In the genomic region with DNA sequence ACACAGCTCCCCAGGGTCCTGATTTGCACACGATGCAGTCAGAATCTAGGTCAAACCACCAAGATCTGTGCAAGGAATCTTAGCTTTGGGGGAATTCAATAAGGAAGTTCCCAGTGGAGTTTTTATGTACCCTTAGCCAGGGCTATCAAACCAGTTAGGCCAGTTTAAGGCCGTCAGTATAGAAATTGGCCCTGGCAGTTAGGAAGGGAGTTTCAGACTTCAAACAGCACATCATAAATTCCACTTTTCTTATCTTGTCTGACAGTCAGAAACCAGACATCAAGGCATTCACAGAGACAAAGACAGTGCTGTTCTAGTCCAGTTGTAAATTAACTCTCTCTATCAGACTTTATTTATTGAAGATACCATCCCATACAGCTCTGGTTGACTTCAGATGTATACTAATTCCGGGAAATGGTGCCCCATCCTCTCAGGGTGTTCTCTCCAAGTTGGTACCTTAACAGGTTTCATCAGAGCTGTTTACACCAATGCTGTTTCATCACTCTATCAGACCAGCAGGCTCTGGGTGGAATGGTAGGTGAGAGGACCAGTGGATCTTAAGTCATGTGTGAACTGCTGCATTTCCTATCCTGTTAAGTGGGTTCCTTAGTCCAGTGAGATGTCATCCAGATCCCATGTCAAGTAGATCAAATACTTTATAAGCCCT, we compare ENCODE assay signal across 17 cellular contexts.
A peak's percentile ranks its signal among the peaks of the same experiment; 100 is the strongest.
DNase-seq lines count a peak whose midpoint lies in the region; ATAC-seq and TF ChIP-seq lines count a peak whose summit lies in the region.
"Had no signal": no experiment of that assay in that cellular context is flagged by ENCODE, and none has a peak within 500 bp of the region (broad histone marks: within the 10 kb centered on the region; RNA-seq: fewer than 3 reads in every experiment).

No MANE protein-coding gene starts in this region.

- CTCF ChIA-PET in PC-9 (lab: Charles Lee) = no interaction called here

- H3K27ac Mint-ChIP-seq in activated naive CD4-positive, alpha-beta T cell treated with anti-CD3 and anti-CD28 coated beads, Interleukin-2, amount 50 U/mL, for 72 hours = no peak overlapping the region
- H3K27ac Mint-ChIP-seq in activated T-helper 17 cell treated with anti-CD3 and anti-CD28 coated beads, Interleukin-2, amount 50 U/mL, for 72 hours = no peak overlapping the region
- H3K27ac Mint-ChIP-seq: activated CD4-positive, alpha-beta T cell treated with anti-CD3 and anti-CD28 coated beads, Interleukin-2, amount 10 ng/mL, durations not matched to agents 24 days and 14 days; activated T-cell treated with anti-CD3 and anti-CD28 coated beads, Interleukin-2, amount 50 U/mL, for 72 hours; CD4-positive, CD25-positive, alpha-beta regulatory T cell; IgD-negative memory B cell; natural killer cell treated with Interleukin-12 subunit alpha and Interleukin-12 subunit beta and Interleukin-15 and Interleukin-18, amount 100 ng/mL, for 72 hours had no signal

- ATAC-seq in left colon = peak; percentile 76
- no peak for ATAC-seq in GM18498 (IDR thresholded peaks at IDR 0.05; ENCODE audit: unreplicated experiment)
- no peak for ATAC-seq in activated naive CD4-positive, alpha-beta T cell treated with anti-CD3 and anti-CD28 coated beads, Interleukin-2, amount 50 U/mL, for 72 hours
- ATAC-seq in activated T-helper 17 cell treated with anti-CD3 and anti-CD28 coated beads, Interleukin-2, amount 50 U/mL, for 72 hours (replicated peaks) = no peak
- ATAC-seq: activated T-cell treated with anti-CD3 and anti-CD28 coated beads, Interleukin-2, amount 50 U/mL, for 72 hours; gastrocnemius medialis; natural killer cell treated with Interleukin-12 subunit alpha and Interleukin-12 subunit beta and Interleukin-15 and Interleukin-18, amount 100 ng/mL, for 72 hours had no signal

- no peak for TF ChIP-seq EP300 in suprapubic skin (IDR thresholded peaks at IDR 0.05)

- H2AFZ ChIP-seq in PC-9 = no peak overlapping the region; the same call in 1 of the 2 replicates

- no peaks in the 10 kb centered on the region for H3K4me1 Mint-ChIP-seq in activated T-helper 17 cell treated with anti-CD3 and anti-CD28 coated beads, Interleukin-2, amount 50 U/mL, for 72 hours
- H3K4me1 Mint-ChIP-seq: activated CD4-positive, alpha-beta T cell treated with anti-CD3 and anti-CD28 coated beads, Interleukin-2, amount 10 ng/mL, durations not matched to agents 24 days and 14 days; CD4-positive, CD25-positive, alpha-beta regulatory T cell; IgD-negative memory B cell had no signal

- POLR2A ChIA-PET in PC-9 (lab: Charles Lee; ENCODE audit: unreplicated experiment) = no interaction called here

- H3K9me2 ChIP-seq in PC-9 (ENCODE audit: insufficient read depth) = no peaks in the 10 kb centered on the region

- H3K4me3 ChIP-seq in PC-9 (no peak overlapping the region), suprapubic skin (no peak overlapping the region)
- H3K4me3 ChIP-seq: gastrocnemius medialis had no signal

- no peaks in the 10 kb centered on the region for H4K20me1 ChIP-seq in PC-9 (ENCODE audit: insufficient read depth)

- peak overlapping the region; percentile 60 for H3K27ac ChIP-seq in PC-9
- peak overlapping the region; percentile 62 for H3K27ac ChIP-seq in suprapubic skin
- H3K27ac ChIP-seq: gastrocnemius medialis had no signal

- DNase-seq in HPDE6-E6E7 (ENCODE audit: extremely low spot score) (peak; percentile 69), PC-9 (peak; percentile 63 to 80), left colon (peak; percentile 49 to 68), suprapubic skin (ENCODE audit: low spot score in 2 of 2) (no peak)
- no peak for DNase-seq in activated naive CD4-positive, alpha-beta T cell treated with anti-CD3 and anti-CD28 coated beads, Interleukin-2, amount 50 U/mL, for 72 hours (ENCODE audit: low spot score in 2 of 2)
- DNase-seq: activated CD4-positive, alpha-beta T cell treated with anti-CD3 and anti-CD28 coated beads, Interleukin-2, amount 10 ng/mL, durations not matched to agents 24 days and 14 days; activated T-cell treated with anti-CD3 and anti-CD28 coated beads, Interleukin-2, amount 50 U/mL, for 72 hours; anterior cingulate cortex; CD4-positive, CD25-positive, alpha-beta regulatory T cell; effector CD4-positive, alpha-beta T cell; gastrocnemius medialis; kidney glomerular epithelial cell; NCI-H2081 had no signal

- BruUV-seq in PC-9 (replicated peaks; lab: Mats Ljungman, UMichigan) = no TSS peak

- no peaks in the 10 kb centered on the region for H3K27me3 ChIP-seq in PC-9 (ENCODE audit: insufficient read depth, low read depth)
- H3K27me3 ChIP-seq in suprapubic skin = no peaks in the 10 kb centered on the region
- H3K27me3 ChIP-seq: gastrocnemius medialis had no signal

- TF ChIP-seq POLR2A in suprapubic skin (IDR thresholded peaks at IDR 0.05) = no peak

- H3K36me3 ChIP-seq in PC-9 (ENCODE audit: low read depth) (no peaks in the 10 kb centered on the region), suprapubic skin (no peaks in the 10 kb centered on the region)
- H3K36me3 ChIP-seq: gastrocnemius medialis had no signal

- intact Hi-C loops in PC-9 (cut with micrococcal nuclease; ENCODE audit: unreplicated experiment) (no loop called here), left colon (cut with DNase I, micrococcal nuclease) (no loop called here)

- H3K4me1 ChIP-seq in PC-9 (replicated peaks; ENCODE audit: insufficient read depth) (peaks cover 29% of the 10 kb centered on the region), suprapubic skin (peaks cover 15% of the 10 kb centered on the region)
- H3K4me1 ChIP-seq: gastrocnemius medialis had no signal

- H3K9me3 ChIP-seq in PC-9 (ENCODE audit: insufficient read depth, low read depth) (no peaks in the 10 kb centered on the region), suprapubic skin (no peaks in the 10 kb centered on the region)
- H3K9me3 ChIP-seq: gastrocnemius medialis had no signal

- 36% methylated on average over 3 of the region's 3 CpGs for WGBS in suprapubic skin

- peaks cover 0 to 6% of the 10 kb centered on the region in 2 donors for H3K36me3 Mint-ChIP-seq in activated naive CD4-positive, alpha-beta T cell treated with anti-CD3 and anti-CD28 coated beads, Interleukin-2, amount 50 U/mL, for 72 hours
- no peaks in the 10 kb centered on the region for H3K36me3 Mint-ChIP-seq in activated T-helper 17 cell treated with anti-CD3 and anti-CD28 coated beads, Interleukin-2, amount 50 U/mL, for 72 hours (ENCODE audit: low read depth)
- H3K36me3 Mint-ChIP-seq: CD4-positive, CD25-positive, alpha-beta regulatory T cell had no signal

- H3K4me3 Mint-ChIP-seq in activated T-helper 17 cell treated with anti-CD3 and anti-CD28 coated beads, Interleukin-2, amount 50 U/mL, for 72 hours = no peak overlapping the region
- H3K4me3 Mint-ChIP-seq: activated CD4-positive, alpha-beta T cell treated with anti-CD3 and anti-CD28 coated beads, Interleukin-2, amount 10 ng/mL, durations not matched to agents 24 days and 14 days; activated T-cell treated with anti-CD3 and anti-CD28 coated beads, Interleukin-2, amount 50 U/mL, for 72 hours; CD4-positive, CD25-positive, alpha-beta regulatory T cell; IgD-negative memory B cell; natural killer cell treated with Interleukin-12 subunit alpha and Interleukin-12 subunit beta and Interleukin-15 and Interleukin-18, amount 100 ng/mL, for 72 hours had no signal

- peaks cover 4 to 5% of the 10 kb centered on the region in 2 donors for H3K9me3 Mint-ChIP-seq in activated naive CD4-positive, alpha-beta T cell treated with anti-CD3 and anti-CD28 coated beads, Interleukin-2, amount 50 U/mL, for 72 hours
- peaks cover 4% of the 10 kb centered on the region for H3K9me3 Mint-ChIP-seq in activated T-helper 17 cell treated with anti-CD3 and anti-CD28 coated beads, Interleukin-2, amount 50 U/mL, for 72 hours
- H3K9me3 Mint-ChIP-seq: activated CD4-positive, alpha-beta T cell treated with anti-CD3 and anti-CD28 coated beads, Interleukin-2, amount 10 ng/mL, durations not matched to agents 24 days and 14 days; IgD-negative memory B cell had no signal

- H3K27me3 Mint-ChIP-seq in activated T-helper 17 cell treated with anti-CD3 and anti-CD28 coated beads, Interleukin-2, amount 50 U/mL, for 72 hours = no peaks in the 10 kb centered on the region
- H3K27me3 Mint-ChIP-seq: activated CD4-positive, alpha-beta T cell treated with anti-CD3 and anti-CD28 coated beads, Interleukin-2, amount 10 ng/mL, durations not matched to agents 24 days and 14 days; IgD-negative memory B cell had no signal

- no peaks in the 10 kb centered on the region for H3K79me2 ChIP-seq in PC-9 (ENCODE audit: low read depth)

- TF ChIP-seq CTCF in PC-9 (conservative IDR thresholded peaks at IDR 0.05) = no peak
- no peak for TF ChIP-seq CTCF in suprapubic skin (IDR thresholded peaks at IDR 0.05)

- H3K4me2 ChIP-seq in PC-9 = peak overlapping the region; percentile 56

- H3F3A ChIP-seq in PC-9 (ENCODE audit: insufficient read depth, low read depth) = peaks cover 20% of the 10 kb centered on the region; the same call in 1 of the 2 replicates

Comparison
In these comparisons a context has a peak if more than half of its experiments do, and no peak if none do; other contexts are left out.
1. DNase-seq: peak in HPDE6-E6E7 (single experiment), PC-9 (2 of 2) and left colon (2 of 2); none in suprapubic skin (0 of 2) and activated naive CD4-positive, alpha-beta T cell treated with anti-CD3 and anti-CD28 coated beads, Interleukin-2, amount 50 U/mL, for 72 hours (0 of 2).